ENCODE assay signal across 19 cellular contexts in genomic region chr12:46296822-46297221, GRCh38.
"Had no signal": no experiment of that assay in that cellular context is flagged by ENCODE, and none has a peak within 500 bp of the region (broad histone marks: within the 10 kb centered on the region; RNA-seq: fewer than 3 reads in every experiment).

No MANE protein-coding gene starts in this region.

- H3K4me1 ChIP-seq: suprapubic skin, thyroid gland, uterus had no signal

- H3K4me3 ChIP-seq: heart left ventricle, right atrium auricular region, suprapubic skin, thyroid gland, uterus had no signal

- ATAC-seq: esophagus mucosa; heart left ventricle; left lobe of liver; naive thymus-derived CD8-positive, alpha-beta T cell; stimulated activated naive CD8-positive, alpha-beta T cell treated with anti-CD3 and anti-CD28 coated beads, Interleukin-15, Interleukin-2, amounts not matched to agents 100 U/mL and 50 U/mL, for 24 hours had no signal

- FAIRE-seq: endometrium, frontal cortex, small intestine had no signal

- DNase-seq: cortex of kidney; effector memory CD4-positive, alpha-beta T cell; heart left ventricle; hippocampal formation; islet precursor cell; mammary epithelial cell; naive thymus-derived CD8-positive, alpha-beta T cell; posterior cingulate gyrus; small intestine; stimulated activated CD4-positive, alpha-beta T cell treated with anti-CD3 and anti-CD28 coated beads, Interleukin-12 subunit alpha, Interleukin-12 subunit beta, amount 100 ng/mL, for 4 hours; stimulated activated naive CD8-positive, alpha-beta T cell treated with anti-CD3 and anti-CD28 coated beads, Interleukin-15, Interleukin-2, amounts not matched to agents 100 U/mL and 50 U/mL, for 24 hours; thyroid gland; uterus had no signal

- H3K27me3 ChIP-seq: heart left ventricle, right atrium auricular region, suprapubic skin, thyroid gland, uterus had no signal

- H3K27ac ChIP-seq: heart left ventricle, right atrium auricular region, suprapubic skin, thyroid gland, uterus had no signal

- H3K36me3 ChIP-seq: heart left ventricle, right atrium auricular region, suprapubic skin, thyroid gland, uterus had no signal

- H3K9me3 ChIP-seq: heart left ventricle, right atrium auricular region, suprapubic skin, thyroid gland, uterus had no signal
